ENCODE assay signal across 8 cellular contexts in genomic region chr4:51831133-51831532, GRCh38. TPM values are rescaled to one million over a fixed set of nuclear protein-coding genes. Genes with fewer than 3 reads are reported as not detected.
DNase-seq lines count a peak whose midpoint lies in the region; ATAC-seq and FAIRE-seq lines count a peak whose summit lies in the region.

No MANE protein-coding gene starts in this region.

- 6 to 23% (median 23%) methylated on average over 3 of the region's 3 CpGs for WGBS in small intestine, 3 donors

- H3K27me3 ChIP-seq in small intestine (ENCODE audit: control insufficient read depth in 2 of 2, insufficient read depth in 2 of 2, low read length in 2 of 2) = no peaks in the 10 kb centered on the region

- peak; percentile 59 for DNase-seq in AG08395 (ENCODE audit: low spot score)
- DNase-seq in SK-N-DZ (ENCODE audit: low spot score) = peak; percentile 67
- peak; percentile 25 for DNase-seq in activated naive CD8-positive, alpha-beta T cell treated with anti-CD3 and anti-CD28 coated beads, Interleukin-2, amount 50 U/mL, for 16 hours (ENCODE audit: low read depth, low spot score)
- DNase-seq in left ventricle myocardium superior = peak; percentile 77
- peak; percentile 74 for DNase-seq in small intestine
- DNase-seq in GF-D8 (lab: John Stamatoyannopoulos, UW) = no peak

- no peak overlapping the region for H3K4me3 ChIP-seq in small intestine (ENCODE audit: low read depth in 1 of 2, low read length in 2 of 2)

- no peak for FAIRE-seq in small intestine (lab: Jason Lieb, UNC)

- H3K4me1 ChIP-seq in small intestine (ENCODE audit: control insufficient read depth in 2 of 2, insufficient read depth in 1 of 2, low read depth in 1 of 2, low read length in 1 of 2) = no peaks in the 10 kb centered on the region

- peak; percentile 76 for ATAC-seq in GM18502 (IDR thresholded peaks at IDR 0.05; ENCODE audit: poor library complexity, unreplicated experiment)
- peak; percentile 86 for ATAC-seq in HG03442 (IDR thresholded peaks at IDR 0.05; ENCODE audit: unreplicated experiment)
- ATAC-seq in left ventricle myocardium superior = peak; percentile 82

- intact Hi-C loops in left ventricle myocardium superior (cut with micrococcal nuclease) = no loop called here

- no peak overlapping the region for H3K27ac ChIP-seq in small intestine (ENCODE audit: low read depth in 1 of 2, low read length in 1 of 2)

- H3K36me3 ChIP-seq in small intestine (ENCODE audit: control insufficient read depth in 2 of 2, insufficient read depth in 2 of 2, low read length in 2 of 2) = no peaks in the 10 kb centered on the region

- H3K9me3 ChIP-seq in small intestine (ENCODE audit: control insufficient read depth, low read depth) = no peaks in the 10 kb centered on the region

RNA-seq across cellular contexts. Expression of gene DCUN1D4, which starts 11.8 kb away (rescaled TPM):
- polyA plus RNA-seq in SK-N-DZ (2014; cell fraction: cytosol; rRNA removed) = 34.3 and 34.7 TPM in 2 replicates
- polyA plus RNA-seq in SK-N-DZ (2014; cell fraction: nucleus; rRNA removed) = 93.5 and 120 TPM in 2 replicates
- total RNA-seq in left ventricle myocardium superior = 43.4 TPM
- polyA plus RNA-seq in small intestine = 10 to 100 TPM in 1 of 3 donors, 1 to 10 TPM in 2; 5.7 to 11.9 (median 8.1) TPM
